Comparison of ENCODE assay signal across 10 cellular contexts in genomic region chr7:131501930-131502685, GRCh38. TPM values are rescaled to one million over a fixed set of nuclear protein-coding genes. Genes with fewer than 3 reads are reported as not detected.
DNase-seq lines count a peak whose midpoint lies in the region; ATAC-seq, FAIRE-seq and TF ChIP-seq lines count a peak whose summit lies in the region.
"Had no signal": no experiment of that assay in that cellular context is flagged by ENCODE, and none has a peak within 500 bp of the region (broad histone marks: within the 10 kb centered on the region; RNA-seq: fewer than 3 reads in every experiment).

No MANE protein-coding gene starts in this region.

- H3K36me3 ChIP-seq in right atrium auricular region, result peaks cover 24% of the 10 kb centered on the region
- H3K36me3 ChIP-seq in small intestine (ENCODE audit: control insufficient read depth in 2 of 2, insufficient read depth in 2 of 2, low read length in 2 of 2), result peaks cover 2 to 3% of the 10 kb centered on the region in 2 donors

- H3K27me3 ChIP-seq in right atrium auricular region (no peaks in the 10 kb centered on the region), small intestine (ENCODE audit: control insufficient read depth in 2 of 2, insufficient read depth in 2 of 2, low read length in 2 of 2) (no peaks in the 10 kb centered on the region)

- no peak for FAIRE-seq in small intestine (lab: Jason Lieb, UNC)

- peak overlapping the region; percentile 74 for H3K27ac Mint-ChIP-seq in T-helper 2 cell treated with Interferon-gamma antibody and Interleukin-4, amounts not matched to agents 5 μg/mL and 100 μg/mL, for 36 hours
- H3K27ac Mint-ChIP-seq in T-helper 17 cell, result peak overlapping the region; percentile 27
- H3K27ac Mint-ChIP-seq in activated naive CD4-positive, alpha-beta T cell treated with anti-CD3 and anti-CD28 coated beads, Interleukin-2, amount 50 U/mL, for 72 hours, result peak overlapping the region in 1 of 2 donors; percentile 16

- peaks cover 0 to 46% of the 10 kb centered on the region in 2 donors for H3K4me1 ChIP-seq in right atrium auricular region
- H3K4me1 ChIP-seq in small intestine (ENCODE audit: control insufficient read depth in 2 of 2, insufficient read depth in 1 of 2, low read depth in 1 of 2, low read length in 1 of 2), result no peaks in the 10 kb centered on the region

- DNase-seq in T-helper 2 cell treated with Interferon-gamma antibody and Interleukin-4, amounts not matched to agents 5 μg/mL and 100 μg/mL, for 36 hours (ENCODE audit: low spot score), result no peak
- DNase-seq in T-helper 2 cell (no peak), T-helper 17 cell (no peak), right atrium auricular region (ENCODE audit: low spot score) (peak; percentile 57), substantia nigra (lab: John Stamatoyannopoulos, UW) (no peak), AG08395 (ENCODE audit: low spot score) (no peak), small intestine (no peak)
- DNase-seq in activated naive CD4-positive, alpha-beta T cell treated with anti-CD3 and anti-CD28 coated beads, Interleukin-2, amount 50 U/mL, for 72 hours (ENCODE audit: low spot score in 2 of 2), result no peak
- DNase-seq: DMS79 treated with DMSO at 0.1 percent for 48 hours, NCI-H1436 had no signal

- H3K27ac ChIP-seq in right atrium auricular region (peak overlapping the region; percentile 76 to 77), substantia nigra (ENCODE audit: low read depth, low read length, poor library complexity, severe bottlenecking) (peak overlapping the region; percentile 24), small intestine (ENCODE audit: low read depth in 1 of 2, low read length in 1 of 2) (no peak overlapping the region)

- TF ChIP-seq CTCF in right atrium auricular region (IDR thresholded peaks at IDR 0.05), result no peak

- WGBS in small intestine, 3 donors, result 78 to 85% (median 85%) methylated on average over 14 of the region's 14 CpGs

- peaks cover 8% of the 10 kb centered on the region for H3K36me3 Mint-ChIP-seq in T-helper 2 cell treated with Interferon-gamma antibody and Interleukin-4, amounts not matched to agents 5 μg/mL and 100 μg/mL, for 36 hours (ENCODE audit: low read depth)
- no peaks in the 10 kb centered on the region for H3K36me3 Mint-ChIP-seq in T-helper 17 cell (ENCODE audit: low read depth)
- H3K36me3 Mint-ChIP-seq in activated naive CD4-positive, alpha-beta T cell treated with anti-CD3 and anti-CD28 coated beads, Interleukin-2, amount 50 U/mL, for 72 hours, result no peaks in the 10 kb centered on the region

- no peaks in the 10 kb centered on the region for H3K9me3 ChIP-seq in T-helper 17 cell (ENCODE audit: control insufficient read depth, low read length, poor library complexity, severe bottlenecking)
- no peaks in the 10 kb centered on the region for H3K9me3 ChIP-seq in right atrium auricular region
- no peaks in the 10 kb centered on the region for H3K9me3 ChIP-seq in small intestine (ENCODE audit: control insufficient read depth, low read depth)

- no peak overlapping the region for H3K4me3 ChIP-seq in right atrium auricular region
- H3K4me3 ChIP-seq in small intestine (ENCODE audit: low read depth in 1 of 2, low read length in 2 of 2), result no peak overlapping the region

- ATAC-seq in T-helper 17 cell, result no peak
- ATAC-seq in activated naive CD4-positive, alpha-beta T cell treated with anti-CD3 and anti-CD28 coated beads, Interleukin-2, amount 50 U/mL, for 72 hours, result no peak

- peaks cover 26% of the 10 kb centered on the region for H3K4me1 Mint-ChIP-seq in T-helper 2 cell treated with Interferon-gamma antibody and Interleukin-4, amounts not matched to agents 5 μg/mL and 100 μg/mL, for 36 hours (ENCODE audit: low read depth)
- H3K4me1 Mint-ChIP-seq in T-helper 17 cell, result peaks cover 13% of the 10 kb centered on the region

- no peaks in the 10 kb centered on the region for H3K27me3 Mint-ChIP-seq in T-helper 2 cell treated with Interferon-gamma antibody and Interleukin-4, amounts not matched to agents 5 μg/mL and 100 μg/mL, for 36 hours (ENCODE audit: low read depth)
- no peaks in the 10 kb centered on the region for H3K27me3 Mint-ChIP-seq in T-helper 17 cell

- no peak overlapping the region for H3K4me3 Mint-ChIP-seq in T-helper 2 cell treated with Interferon-gamma antibody and Interleukin-4, amounts not matched to agents 5 μg/mL and 100 μg/mL, for 36 hours
- H3K4me3 Mint-ChIP-seq in T-helper 17 cell, result no peak overlapping the region

- H3K9me3 Mint-ChIP-seq in T-helper 2 cell treated with Interferon-gamma antibody and Interleukin-4, amounts not matched to agents 5 μg/mL and 100 μg/mL, for 36 hours, result no peaks in the 10 kb centered on the region
- no peaks in the 10 kb centered on the region for H3K9me3 Mint-ChIP-seq in activated naive CD4-positive, alpha-beta T cell treated with anti-CD3 and anti-CD28 coated beads, Interleukin-2, amount 50 U/mL, for 72 hours

RNA-seq across cellular contexts. Expression of gene PODXL, which starts 54.3 kb away (rescaled TPM):
- total RNA-seq in T-helper 17 cell (1 to 10 TPM in 1 of 2 donors, under 1 TPM in 1; 0.47 to 1.1 TPM), right atrium auricular region (100 to 1,000 TPM in 1 of 2 donors, 10 to 100 TPM in 1; 47.6 to 144 TPM)
- total RNA-seq in activated naive CD4-positive, alpha-beta T cell treated with anti-CD3 and anti-CD28 coated beads, Interleukin-2, amount 50 U/mL, for 72 hours, result 1 to 10 TPM in 1 of 2 donors, under 1 TPM in 1; 0.18 to 1.3 TPM
- 10 to 100 TPM in 1 of 3 donors, under 1 TPM in 2; 0.67 to 24.2 (median 0.81) TPM for polyA plus RNA-seq in small intestine

Comparison
In these comparisons a context has a peak if more than half of its experiments do, and no peak if none do; other contexts are left out.
1. H3K27ac ChIP-seq: peak in right atrium auricular region (2 of 2) and substantia nigra (single experiment); none in small intestine (0 of 2).
2. RNA of gene PODXL, which starts 54.3 kb away (total RNA-seq): 47.6 to 144 TPM in right atrium auricular region; 0.18 to 1.3 TPM in activated naive CD4-positive, alpha-beta T cell treated with anti-CD3 and anti-CD28 coated beads, Interleukin-2, amount 50 U/mL, for 72 hours and 0.47 to 1.1 TPM in T-helper 17 cell; every median in the first group is over 10 times any median in the second.